Comparison of ENCODE assay signal across 23 cellular contexts in the genomic region with DNA sequence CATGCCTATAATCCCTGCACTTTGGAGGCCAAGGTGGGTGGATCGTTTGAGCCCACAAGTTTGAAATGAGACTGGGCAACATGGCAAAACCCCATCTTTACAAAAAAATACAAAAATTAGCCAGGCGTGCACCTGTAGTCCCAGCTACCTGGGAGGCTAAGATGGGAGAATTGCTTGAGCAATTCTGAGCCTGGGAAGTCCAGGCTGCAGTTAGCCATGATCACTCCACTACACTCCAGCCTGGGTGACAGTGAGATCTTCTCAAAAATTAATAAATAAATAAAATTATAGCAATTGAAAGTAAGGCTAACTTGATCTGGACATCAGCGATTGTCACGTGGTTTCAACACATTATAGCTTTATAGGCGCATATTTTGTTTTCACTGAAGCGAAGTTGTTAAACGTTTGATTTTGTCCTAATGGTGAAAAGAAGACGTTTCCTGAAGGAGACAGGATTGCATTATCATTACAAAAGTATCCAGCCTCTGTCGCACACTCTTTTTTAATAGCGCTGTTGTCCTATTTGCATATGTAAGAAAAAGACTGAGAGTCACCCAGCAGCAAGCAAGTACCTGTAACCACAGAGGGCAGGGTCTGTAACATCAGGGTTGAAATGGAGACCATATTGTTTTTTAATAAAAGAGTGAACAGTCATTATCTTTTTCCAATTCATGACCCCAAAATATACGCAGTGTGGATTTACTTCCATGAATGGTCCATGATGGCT.
DNase-seq lines count a peak whose midpoint lies in the region; ATAC-seq and TF ChIP-seq lines count a peak whose summit lies in the region.
"Had no signal": no experiment of that assay in that cellular context is flagged by ENCODE, and none has a peak within 500 bp of the region (broad histone marks: within the 10 kb centered on the region; RNA-seq: fewer than 3 reads in every experiment).

No MANE protein-coding gene starts in this region.

- H3K23ac ChIP-seq in H9 (ENCODE audit: insufficient read length, low read depth, low read length) = no peak overlapping the region

- H3K9me3 Mint-ChIP-seq in H9 (no peaks in the 10 kb centered on the region), neural progenitor cell (no peaks in the 10 kb centered on the region)
- no peaks in the 10 kb centered on the region for H3K9me3 Mint-ChIP-seq in activated T-helper 2 cell treated with anti-CD3 and anti-CD28 coated beads, Interferon-gamma antibody, Interleukin-2, Interleukin-4, amounts not matched to agents 10 μg/mL and 5 μg/mL and 100 μg/mL, durations not matched to agents 14 hours and 24 hours and 36 hours
- H3K9me3 Mint-ChIP-seq in activated T-cell treated with anti-CD3 and anti-CD28 coated beads, Interleukin-2, amount 50 U/mL, for 4 hours = no peaks in the 10 kb centered on the region
- H3K9me3 Mint-ChIP-seq: CD4-positive, alpha-beta memory T cell; IgD-negative memory B cell had no signal

- no peak overlapping the region for H2BK15ac ChIP-seq in H9 (ENCODE audit: low read depth, low read length)

- H2AFZ ChIP-seq in H9 (ENCODE audit: low read length) (no peak overlapping the region), neural progenitor cell (replicated peaks) (no peak overlapping the region)

- H3K79me2 ChIP-seq in H9 (ENCODE audit: insufficient read depth, low read length) = no peaks in the 10 kb centered on the region
- no peaks in the 10 kb centered on the region for H3K79me2 ChIP-seq in neural progenitor cell (ENCODE audit: low read depth)

- no peaks in the 10 kb centered on the region for H3K23me2 ChIP-seq in H9 (ENCODE audit: insufficient read length, low read depth, low read length, poor library complexity, severe bottlenecking)

- TF ChIP-seq CTCF in H9 (conservative IDR thresholded peaks at IDR 0.05) (no peak), neural progenitor cell (IDR thresholded peaks at IDR 0.05) (no peak)

- H3K36me3 Mint-ChIP-seq in H9 (ENCODE audit: insufficient read depth in 1 of 3, low read depth in 3 of 3) (no peaks in the 10 kb centered on the region), neural progenitor cell (no peaks in the 10 kb centered on the region)
- no peaks in the 10 kb centered on the region for H3K36me3 Mint-ChIP-seq in activated T-helper 2 cell treated with anti-CD3 and anti-CD28 coated beads, Interferon-gamma antibody, Interleukin-2, Interleukin-4, amounts not matched to agents 10 μg/mL and 5 μg/mL and 100 μg/mL, durations not matched to agents 14 hours and 24 hours and 36 hours (ENCODE audit: low read depth)
- H3K36me3 Mint-ChIP-seq in activated T-cell treated with anti-CD3 and anti-CD28 coated beads, Interleukin-2, amount 50 U/mL, for 4 hours (ENCODE audit: insufficient read depth) = no peaks in the 10 kb centered on the region
- H3K36me3 Mint-ChIP-seq: CD4-positive, alpha-beta memory T cell; IgD-negative memory B cell had no signal

- DNase-seq in H9 (peak; percentile 46), NCI-H526 treated with DMSO at 0.1 percent for 48 hours (lab: John Stamatoyannopoulos, UW) (peak; percentile 43), iPS DF 19.7 (ENCODE audit: low read depth, low spot score) (peak; percentile 64), neural progenitor cell (ENCODE audit: low spot score) (no peak), SKM-1 (lab: John Stamatoyannopoulos, UW; ENCODE audit: unreplicated experiment) (no peak)
- DNase-seq in activated T-helper 2 cell treated with anti-CD3 and anti-CD28 coated beads, Interferon-gamma antibody, Interleukin-2, Interleukin-4, amounts not matched to agents 10 μg/mL and 5 μg/mL and 100 μg/mL, durations not matched to agents 14 hours and 24 hours and 36 hours (ENCODE audit: low spot score) = no peak
- DNase-seq in activated effector memory CD4-positive, alpha-beta T cell treated with anti-CD3 and anti-CD28 coated beads, Interleukin-2, amount 50 U/mL, for 16 hours = no peak
- no peak for DNase-seq in activated T-cell treated with anti-CD3 and anti-CD28 coated beads, Interleukin-2, amount 50 U/mL, for 4 hours
- DNase-seq: C1 segment of cervical spinal cord; CD4-positive, alpha-beta memory T cell; COR-L47; GDM1; NCI-H1048; NCI-H1417; NCI-H1694; NCI-H2029 treated with DMSO at 0.1 percent for 48 hours; NCI-H446 treated with DMSO at 0.1 percent for 48 hours; NCI-H69; SHP77; T-helper 1 cell had no signal

- H4K20me1 ChIP-seq in H9 (ENCODE audit: control insufficient read depth, insufficient read depth, insufficient read length) (no peaks in the 10 kb centered on the region), neural progenitor cell (ENCODE audit: low read depth) (no peaks in the 10 kb centered on the region)

- H3K27me3 ChIP-seq in H9 (ENCODE audit: insufficient read depth, low read length) (peaks cover 41% of the 10 kb centered on the region), neural progenitor cell (peaks cover 63% of the 10 kb centered on the region)

- no peak overlapping the region for H3T11ph ChIP-seq in H9 (ENCODE audit: low read length)

- no peak overlapping the region for H3K14ac ChIP-seq in H9 (ENCODE audit: insufficient read depth, low read length)

- H3K79me1 ChIP-seq in H9 (ENCODE audit: insufficient read depth, low read depth, low read length, poor library complexity, severe bottlenecking) = no peaks in the 10 kb centered on the region

- no peak overlapping the region for H3K4me3 ChIP-seq in neural progenitor cell

- H4K8ac ChIP-seq in H9 (replicated peaks; ENCODE audit: insufficient read length, low read depth, low read length) = no peak overlapping the region

- ATAC-seq in activated T-cell treated with anti-CD3 and anti-CD28 coated beads, Interleukin-2, amount 50 U/mL, for 4 hours = no peak
- ATAC-seq: Panc1 had no signal

- no peaks in the 10 kb centered on the region for H3F3A ChIP-seq in neural progenitor cell (ENCODE audit: low read depth)

- H2BK120ac ChIP-seq in H9 (ENCODE audit: low read depth, low read length, poor library complexity, severe bottlenecking) = no peak overlapping the region

- no peak overlapping the region for H2BK12ac ChIP-seq in H9 (ENCODE audit: insufficient read length, low read depth, low read length)

- no peak overlapping the region for H2BK20ac ChIP-seq in H9 (ENCODE audit: low read depth, low read length, poor library complexity, severe bottlenecking)

- H3K27ac Mint-ChIP-seq in H9 (no peak overlapping the region), neural progenitor cell (no peak overlapping the region)
- H3K27ac Mint-ChIP-seq in activated T-helper 2 cell treated with anti-CD3 and anti-CD28 coated beads, Interferon-gamma antibody, Interleukin-2, Interleukin-4, amounts not matched to agents 10 μg/mL and 5 μg/mL and 100 μg/mL, durations not matched to agents 14 hours and 24 hours and 36 hours = no peak overlapping the region
- H3K27ac Mint-ChIP-seq: CD4-positive, alpha-beta memory T cell had no signal

- no peaks in the 10 kb centered on the region for H3K36me3 ChIP-seq in neural progenitor cell

- no peak overlapping the region; a peak in 1 of 5 replicates for H3K4me3 Mint-ChIP-seq in H9
- H3K4me3 Mint-ChIP-seq in neural progenitor cell = no peak overlapping the region
- H3K4me3 Mint-ChIP-seq in activated T-helper 2 cell treated with anti-CD3 and anti-CD28 coated beads, Interferon-gamma antibody, Interleukin-2, Interleukin-4, amounts not matched to agents 10 μg/mL and 5 μg/mL and 100 μg/mL, durations not matched to agents 14 hours and 24 hours and 36 hours (ENCODE audit: low read depth) = no peak overlapping the region
- H3K4me3 Mint-ChIP-seq in activated T-cell treated with anti-CD3 and anti-CD28 coated beads, Interleukin-2, amount 50 U/mL, for 4 hours = no peak overlapping the region
- H3K4me3 Mint-ChIP-seq: CD4-positive, alpha-beta memory T cell; IgD-negative memory B cell had no signal

- H3K27ac ChIP-seq in H9 (ENCODE audit: insufficient read length, low read depth, low read length) (no peak overlapping the region), neural progenitor cell (no peak overlapping the region)
- H3K27ac ChIP-seq: RWPE1 had no signal

- intact Hi-C loops in activated T-helper 2 cell treated with anti-CD3 and anti-CD28 coated beads, Interferon-gamma antibody, Interleukin-2, Interleukin-4, amounts not matched to agents 10 μg/mL and 5 μg/mL and 100 μg/mL, durations not matched to agents 14 hours and 24 hours and 36 hours (cut with micrococcal nuclease) = no loop called here

- H2AK5ac ChIP-seq in H9 (ENCODE audit: insufficient read length, low read length) = no peak overlapping the region

- H3K18ac ChIP-seq in H9 (ENCODE audit: insufficient read length, low read depth, low read length) = no peak overlapping the region

- H3K4ac ChIP-seq in H9 (ENCODE audit: low read depth, low read length) = no peak overlapping the region

- no peak overlapping the region for H4K91ac ChIP-seq in H9 (ENCODE audit: insufficient read length, low read depth, low read length)

- H2BK5ac ChIP-seq in H9 (ENCODE audit: insufficient read length, low read length) = no peak overlapping the region

- H3K4me2 ChIP-seq in H9 (ENCODE audit: insufficient read depth, insufficient read length, low read length) = peak overlapping the region; percentile 39
- peak overlapping the region; percentile 52 for H3K4me2 ChIP-seq in neural progenitor cell

- H3K9me3 ChIP-seq in H9 (ENCODE audit: control insufficient read depth, low read depth, low read length) (no peaks in the 10 kb centered on the region), neural progenitor cell (ENCODE audit: low read depth) (no peaks in the 10 kb centered on the region)

- no peak overlapping the region for H4K5ac ChIP-seq in H9 (ENCODE audit: insufficient read length, low read depth, low read length)

- H3K27me3 Mint-ChIP-seq in H9 (ENCODE audit: low read depth) = peaks cover 85% of the 10 kb centered on the region
- H3K27me3 Mint-ChIP-seq in neural progenitor cell (ENCODE audit: insufficient read depth, low read depth) = no peaks in the 10 kb centered on the region
- H3K27me3 Mint-ChIP-seq in activated T-helper 2 cell treated with anti-CD3 and anti-CD28 coated beads, Interferon-gamma antibody, Interleukin-2, Interleukin-4, amounts not matched to agents 10 μg/mL and 5 μg/mL and 100 μg/mL, durations not matched to agents 14 hours and 24 hours and 36 hours (ENCODE audit: low read depth) = no peaks in the 10 kb centered on the region
- peaks cover 2% of the 10 kb centered on the region for H3K27me3 Mint-ChIP-seq in activated T-cell treated with anti-CD3 and anti-CD28 coated beads, Interleukin-2, amount 50 U/mL, for 4 hours (ENCODE audit: low read depth)
- H3K27me3 Mint-ChIP-seq: IgD-negative memory B cell had no signal

- peaks cover 38 to 41% of the 10 kb centered on the region in 2 experiments for H3K4me1 Mint-ChIP-seq in H9
- H3K4me1 Mint-ChIP-seq in neural progenitor cell = peaks cover 3% of the 10 kb centered on the region
- H3K4me1 Mint-ChIP-seq in activated T-helper 2 cell treated with anti-CD3 and anti-CD28 coated beads, Interferon-gamma antibody, Interleukin-2, Interleukin-4, amounts not matched to agents 10 μg/mL and 5 μg/mL and 100 μg/mL, durations not matched to agents 14 hours and 24 hours and 36 hours (ENCODE audit: low read depth) = no peaks in the 10 kb centered on the region
- no peaks in the 10 kb centered on the region for H3K4me1 Mint-ChIP-seq in activated T-cell treated with anti-CD3 and anti-CD28 coated beads, Interleukin-2, amount 50 U/mL, for 4 hours (ENCODE audit: low read depth)
- H3K4me1 Mint-ChIP-seq: CD4-positive, alpha-beta memory T cell; IgD-negative memory B cell had no signal

- H3K9ac ChIP-seq in H9 (ENCODE audit: extremely low read depth, insufficient read length, low read length) (no peak overlapping the region), neural progenitor cell (no peak overlapping the region)

- peaks cover 9% of the 10 kb centered on the region; the same call in 1 of the 2 replicates for H3K4me1 ChIP-seq in H9 (ENCODE audit: insufficient read depth, low read length)
- H3K4me1 ChIP-seq in neural progenitor cell = peaks cover 7% of the 10 kb centered on the region

- WGBS in H9 (ENCODE audit: extremely low coverage, insufficient read length, low lambda C conversion rate) = no CpG with 5 or more reads among the region's 11 CpGs

- H3K56ac ChIP-seq in H9 (ENCODE audit: insufficient read length, low read depth, low read length) = no peak overlapping the region

Comparison
In these comparisons a context has a peak if more than half of its experiments do, and no peak if none do; other contexts are left out.
1. DNase-seq: peak in H9 (single experiment), NCI-H526 treated with DMSO at 0.1 percent for 48 hours (single experiment) and iPS DF 19.7 (single experiment); none in neural progenitor cell (single experiment), activated T-helper 2 cell treated with anti-CD3 and anti-CD28 coated beads, Interferon-gamma antibody, Interleukin-2, Interleukin-4, amounts not matched to agents 10 μg/mL and 5 μg/mL and 100 μg/mL, durations not matched to agents 14 hours and 24 hours and 36 hours (single experiment), activated effector memory CD4-positive, alpha-beta T cell treated with anti-CD3 and anti-CD28 coated beads, Interleukin-2, amount 50 U/mL, for 16 hours (single experiment), activated T-cell treated with anti-CD3 and anti-CD28 coated beads, Interleukin-2, amount 50 U/mL, for 4 hours (single experiment) and SKM-1 (single experiment).